9 cellular contexts compared by ENCODE assay signal in genomic region chr15:77599899-77600298, GRCh38. TPM values are rescaled to one million over a fixed set of nuclear protein-coding genes. Genes with fewer than 3 reads are reported as not detected.
DNase-seq lines count a peak whose midpoint lies in the region; ATAC-seq, FAIRE-seq and TF ChIP-seq lines count a peak whose summit lies in the region.
"Had no signal": no experiment of that assay in that cellular context is flagged by ENCODE, and none has a peak within 500 bp of the region (broad histone marks: within the 10 kb centered on the region; RNA-seq: fewer than 3 reads in every experiment).

No MANE protein-coding gene starts in this region.

- peaks cover under 1% of the 10 kb centered on the region for H3K27me3 Mint-ChIP-seq in stimulated activated naive CD8-positive, alpha-beta T cell treated with anti-CD3 and anti-CD28 coated beads, Interleukin-15, amount 100 ng/mL, for 72 hours

- intact Hi-C loops in left ventricle myocardium superior (cut with micrococcal nuclease) = no loop called here

- peaks cover 0 to 3% (median 0%) of the 10 kb centered on the region in 4 donors for H3K4me1 ChIP-seq in upper lobe of left lung

- peaks cover 9% of the 10 kb centered on the region for H3K4me1 Mint-ChIP-seq in stimulated activated naive CD8-positive, alpha-beta T cell treated with anti-CD3 and anti-CD28 coated beads, Interleukin-15, amount 100 ng/mL, for 72 hours

- TF ChIP-seq POLR2A in upper lobe of left lung (IDR thresholded peaks at IDR 0.05) = no peak

- no peak overlapping the region for H3K27ac Mint-ChIP-seq in stimulated activated naive CD8-positive, alpha-beta T cell treated with anti-CD3 and anti-CD28 coated beads, Interleukin-15, amount 100 ng/mL, for 72 hours
- H3K27ac Mint-ChIP-seq: activated naive CD8-positive, alpha-beta T cell treated with anti-CD3 and anti-CD28 coated beads, Interleukin-2, amount 10 ng/mL, durations not matched to agents 7 days and 5 days had no signal

- no peak overlapping the region for H3K4me3 ChIP-seq in upper lobe of left lung

- TF ChIP-seq CTCF in RWPE1 (conservative IDR thresholded peaks at IDR 0.05; ENCODE audit: low read depth) = no peak
- no peak for TF ChIP-seq CTCF in upper lobe of left lung (IDR thresholded peaks at IDR 0.05)

- H3K36me3 ChIP-seq in upper lobe of left lung = no peaks in the 10 kb centered on the region

- DNase-seq in AG08395 (ENCODE audit: low spot score) = peak; percentile 43
- DNase-seq in HTR-8/SVneo (ENCODE audit: insufficient read length, low spot score) = peak; percentile 59
- DNase-seq in RWPE1 (ENCODE audit: low spot score) = peak; percentile 35
- DNase-seq in left ventricle myocardium superior = peak; percentile 62
- DNase-seq in NCI-H187 treated with DMSO at 0.1 percent for 48 hours (lab: John Stamatoyannopoulos, UW) = no peak
- no peak for DNase-seq in activated naive CD4-positive, alpha-beta T cell treated with Interleukin-2 at 50 U/mL for 16 hours
- no peak for DNase-seq in upper lobe of left lung
- no peak for DNase-seq in stimulated activated naive CD8-positive, alpha-beta T cell treated with anti-CD3 and anti-CD28 coated beads, Interleukin-15, amount 100 ng/mL, for 72 hours
- DNase-seq: activated naive CD8-positive, alpha-beta T cell treated with anti-CD3 and anti-CD28 coated beads, Interleukin-2, amount 10 ng/mL, durations not matched to agents 7 days and 5 days had no signal

- H3K9me3 ChIP-seq in upper lobe of left lung = no peaks in the 10 kb centered on the region

- WGBS in upper lobe of left lung, 2 donors = 68 to 70% methylated on average over 4 to 5 of the region's 5 CpGs

- no peak for FAIRE-seq in HTR-8/SVneo (lab: Jason Lieb, UNC)

- TF ChIP-seq EP300 in upper lobe of left lung (IDR thresholded peaks at IDR 0.05) = no peak

- POLR2A ChIA-PET in RWPE1 (lab: Yijun Ruan, JAX; ENCODE audit: low non-redundant PET) = no interaction called here

- ATAC-seq in left ventricle myocardium superior (peak; percentile 82), upper lobe of left lung (ENCODE audit: low FRiP score in 2 of 2) (no peak)
- no peak for ATAC-seq in stimulated activated naive CD8-positive, alpha-beta T cell treated with anti-CD3 and anti-CD28 coated beads, Interleukin-15, amount 100 ng/mL, for 72 hours

- no peaks in the 10 kb centered on the region for H3K9me3 Mint-ChIP-seq in stimulated activated naive CD8-positive, alpha-beta T cell treated with anti-CD3 and anti-CD28 coated beads, Interleukin-15, amount 100 ng/mL, for 72 hours
- H3K9me3 Mint-ChIP-seq: activated naive CD8-positive, alpha-beta T cell treated with anti-CD3 and anti-CD28 coated beads, Interleukin-2, amount 10 ng/mL, durations not matched to agents 7 days and 5 days had no signal

- H3K4me3 Mint-ChIP-seq in stimulated activated naive CD8-positive, alpha-beta T cell treated with anti-CD3 and anti-CD28 coated beads, Interleukin-15, amount 100 ng/mL, for 72 hours = no peak overlapping the region
- H3K4me3 Mint-ChIP-seq: activated naive CD8-positive, alpha-beta T cell treated with anti-CD3 and anti-CD28 coated beads, Interleukin-2, amount 10 ng/mL, durations not matched to agents 7 days and 5 days had no signal

- CTCF ChIA-PET in RWPE1 (lab: Yijun Ruan, JAX) = no interaction called here

- H3K27ac ChIP-seq in RWPE1 = no peak overlapping the region
- H3K27ac ChIP-seq in upper lobe of left lung = no peak overlapping the region

- H3K27me3 ChIP-seq in upper lobe of left lung = no peaks in the 10 kb centered on the region

RNA-seq across cellular contexts. Expression of gene LINGO1, which starts 32.8 kb away (rescaled TPM):
- total RNA-seq in left ventricle myocardium superior = 1.7 TPM
- total RNA-seq in upper lobe of left lung = under 1 TPM in 4 of 6 donors, not detected in 2; 0.15 to 0.84 (median 0.43) TPM
- total RNA-seq: activated naive CD8-positive, alpha-beta T cell treated with anti-CD3 and anti-CD28 coated beads, Interleukin-2, amount 10 ng/mL, durations not matched to agents 7 days and 5 days had no signal

Comparison
In these comparisons a context has a peak if more than half of its experiments do, and no peak if none do; other contexts are left out.
1. DNase-seq: peak in AG08395 (single experiment), HTR-8/SVneo (single experiment), RWPE1 (single experiment) and left ventricle myocardium superior (single experiment); none in NCI-H187 treated with DMSO at 0.1 percent for 48 hours (single experiment), activated naive CD4-positive, alpha-beta T cell treated with Interleukin-2 at 50 U/mL for 16 hours (single experiment), upper lobe of left lung (0 of 2) and stimulated activated naive CD8-positive, alpha-beta T cell treated with anti-CD3 and anti-CD28 coated beads, Interleukin-15, amount 100 ng/mL, for 72 hours (0 of 2).